Comparison of ENCODE assay signal across 8 cellular contexts in the genomic region with DNA sequence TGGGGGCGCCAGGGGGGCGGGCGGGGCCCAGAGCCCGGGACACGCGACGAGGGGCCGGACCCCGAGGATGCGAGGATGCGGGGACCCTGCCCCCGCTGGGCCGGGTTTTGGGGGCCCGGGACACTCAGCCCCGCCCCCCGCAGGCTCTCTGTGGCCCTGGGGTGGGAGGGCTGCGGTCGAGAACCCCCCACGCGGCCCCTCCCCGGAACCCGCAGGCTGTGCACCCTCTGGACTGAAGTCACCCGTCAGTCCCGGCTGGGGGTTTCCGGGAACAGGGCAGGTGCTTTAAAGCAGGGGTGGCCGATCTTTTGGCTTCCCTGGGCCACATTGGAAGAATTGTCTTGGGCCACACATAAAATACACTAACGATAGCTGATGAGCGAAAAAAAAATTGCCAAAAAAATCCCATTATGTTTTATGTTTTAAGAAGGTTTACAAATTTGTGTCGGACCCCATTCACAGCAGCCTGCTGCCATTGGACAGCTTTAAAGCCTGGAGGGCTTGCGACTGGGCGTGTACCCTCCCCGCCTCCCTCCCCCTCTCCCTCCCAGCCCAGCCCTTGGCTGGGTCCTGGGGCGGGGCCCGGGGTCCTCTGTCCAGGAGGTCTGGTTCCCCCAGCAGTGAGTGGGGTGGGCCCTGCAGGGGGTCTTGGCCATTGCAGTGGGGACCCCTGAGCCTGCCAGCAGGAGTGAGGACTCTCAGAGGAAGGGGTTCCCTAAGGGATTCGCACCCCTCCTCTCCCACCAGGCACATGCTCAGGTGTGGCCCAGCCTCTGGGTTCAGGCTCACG.
A peak's percentile ranks its signal among the peaks of the same experiment; 100 is the strongest.
DNase-seq lines count a peak whose midpoint lies in the region; ATAC-seq and TF ChIP-seq lines count a peak whose summit lies in the region.

No MANE protein-coding gene starts in this region.

- H3K27ac ChIP-seq in skin epidermis: peak overlapping the region in 6 of 21 experiments; percentile 25 to 80 (median 59)

- ATAC-seq in GM19328 (IDR thresholded peaks at IDR 0.05; ENCODE audit: unreplicated experiment): no peak
- no peak for ATAC-seq in HG03571 (IDR thresholded peaks at IDR 0.05; ENCODE audit: unreplicated experiment)

- H3K36me3 ChIP-seq in GM06990 (ENCODE audit: control insufficient read depth, insufficient read depth, low read length): no peaks in the 10 kb centered on the region

- no peak for TF ChIP-seq POLR2A in NB4 (IDR thresholded peaks at IDR 0.05; ENCODE audit: extremely low read depth, insufficient read length)

- no peak for TF ChIP-seq CTCF in GM06990 (IDR thresholded peaks at IDR 0.05; ENCODE audit: insufficient read depth, low read length, poor library complexity, severe bottlenecking)
- no peak for TF ChIP-seq CTCF in NB4 (IDR thresholded peaks at IDR 0.05; ENCODE audit: low read depth, low read length)

- no peaks in the 10 kb centered on the region for H3K27me3 ChIP-seq in GM06990 (replicated peaks; ENCODE audit: control insufficient read depth, insufficient read depth, low read length)

- DNase-seq in GM06990 (ENCODE audit: extremely low read depth, insufficient read length) (peak; percentile 78), NB4 (ENCODE audit: low read depth) (peak; percentile 63), epidermal melanocyte (ENCODE audit: insufficient read length, low spot score) (no peak), NCI-H446 (lab: John Stamatoyannopoulos, UW) (no peak)
- peak; percentile 80 for DNase-seq in activated T-cell treated with anti-CD3 and anti-CD28 coated beads, Interleukin-2, amount 50 U/mL, for 24 hours

- peaks cover 13% of the 10 kb centered on the region for H3K4me1 Mint-ChIP-seq in activated T-cell treated with anti-CD3 and anti-CD28 coated beads, Interleukin-2, amount 50 U/mL, for 24 hours (ENCODE audit: low read depth)

- no peaks in the 10 kb centered on the region for H3K9me3 Mint-ChIP-seq in activated T-cell treated with anti-CD3 and anti-CD28 coated beads, Interleukin-2, amount 50 U/mL, for 24 hours

- H3K4me3 Mint-ChIP-seq in activated T-cell treated with anti-CD3 and anti-CD28 coated beads, Interleukin-2, amount 50 U/mL, for 24 hours: peak overlapping the region; percentile 54

- H3K4me3 ChIP-seq in GM06990 (replicated peaks; ENCODE audit: low read depth, low read length): no peak overlapping the region; the same call in 1 of the 2 replicates
- no peak overlapping the region for H3K4me3 ChIP-seq in NB4 (ENCODE audit: low read depth, low read length)
- peak overlapping the region; percentile 0 to 22 (median 9) for H3K4me3 ChIP-seq in skin epidermis

- H3K27me3 Mint-ChIP-seq in activated T-cell treated with anti-CD3 and anti-CD28 coated beads, Interleukin-2, amount 50 U/mL, for 24 hours: no peaks in the 10 kb centered on the region

- H3K36me3 Mint-ChIP-seq in activated T-cell treated with anti-CD3 and anti-CD28 coated beads, Interleukin-2, amount 50 U/mL, for 24 hours (ENCODE audit: low read depth): no peaks in the 10 kb centered on the region

- peak overlapping the region; percentile 91 for H3K27ac Mint-ChIP-seq in activated T-cell treated with anti-CD3 and anti-CD28 coated beads, Interleukin-2, amount 50 U/mL, for 24 hours

Comparison
In these comparisons a context has a peak if more than half of its experiments do, and no peak if none do; other contexts are left out.
1. DNase-seq: peak in GM06990 (single experiment), NB4 (single experiment) and activated T-cell treated with anti-CD3 and anti-CD28 coated beads, Interleukin-2, amount 50 U/mL, for 24 hours (single experiment); none in epidermal melanocyte (single experiment) and NCI-H446 (0 of 2).
2. H3K4me3 ChIP-seq: peak in skin epidermis (7 of 7); none in GM06990 (single experiment) and NB4 (single experiment).